In genomic region chr1:27727126-27727525, GRCh38 we compare ENCODE assay signal across 10 cellular contexts. TPM values are rescaled to one million over a fixed set of nuclear protein-coding genes. Genes with fewer than 3 reads are reported as not detected.
A peak's percentile ranks its signal among the peaks of the same experiment; 100 is the strongest.
DNase-seq lines count a peak whose midpoint lies in the region; ATAC-seq and TF ChIP-seq lines count a peak whose summit lies in the region.
"Had no signal": no experiment of that assay in that cellular context is flagged by ENCODE, and none has a peak within 500 bp of the region (broad histone marks: within the 10 kb centered on the region; RNA-seq: fewer than 3 reads in every experiment).

No MANE protein-coding gene starts in this region.

- WGBS in suprapubic skin = 56% methylated on average over 3 of the region's 3 CpGs

- no peaks in the 10 kb centered on the region for H3K27me3 ChIP-seq in suprapubic skin
- H3K27me3 ChIP-seq: left lung had no signal

- ATAC-seq in activated naive CD8-positive, alpha-beta T cell treated with anti-CD3 and anti-CD28 coated beads, Interleukin-2, amount 50 U/mL, for 24 hours = no peak
- no peak for ATAC-seq in GM18867 (IDR thresholded peaks at IDR 0.05; ENCODE audit: unreplicated experiment)
- ATAC-seq: left lung had no signal

- no peak overlapping the region for H3K27ac ChIP-seq in SK-N-MC
- peak overlapping the region; percentile 96 for H3K27ac ChIP-seq in suprapubic skin

- no peak for TF ChIP-seq POLR2A in suprapubic skin (IDR thresholded peaks at IDR 0.05)

- peak overlapping the region; percentile 51 for H3K9ac ChIP-seq in SK-N-MC (ENCODE audit: insufficient read length)

- H3K9me3 ChIP-seq in SK-N-MC (ENCODE audit: low read depth, low read length) (no peaks in the 10 kb centered on the region), suprapubic skin (no peaks in the 10 kb centered on the region)
- H3K9me3 ChIP-seq: left lung had no signal

- H3K27me3 Mint-ChIP-seq in activated naive CD8-positive, alpha-beta T cell = no peaks in the 10 kb centered on the region
- H3K27me3 Mint-ChIP-seq in activated naive CD8-positive, alpha-beta T cell treated with anti-CD3 and anti-CD28 coated beads, Interleukin-2, amount 50 U/mL, for 24 hours = no peaks in the 10 kb centered on the region

- H3K27ac Mint-ChIP-seq in activated naive CD8-positive, alpha-beta T cell = no peak overlapping the region
- no peak overlapping the region for H3K27ac Mint-ChIP-seq in activated naive CD8-positive, alpha-beta T cell treated with anti-CD3 and anti-CD28 coated beads, Interleukin-2, amount 50 U/mL, for 24 hours

- H3K4me1 ChIP-seq in suprapubic skin = peaks cover 24% of the 10 kb centered on the region

- peaks cover 3% of the 10 kb centered on the region for H3K36me3 Mint-ChIP-seq in activated naive CD8-positive, alpha-beta T cell
- H3K36me3 Mint-ChIP-seq in activated naive CD8-positive, alpha-beta T cell treated with anti-CD3 and anti-CD28 coated beads, Interleukin-2, amount 50 U/mL, for 24 hours (ENCODE audit: low read depth) = peaks cover 8% of the 10 kb centered on the region

- no peak for TF ChIP-seq EP300 in suprapubic skin (IDR thresholded peaks at IDR 0.05)

- H3K4me1 Mint-ChIP-seq in activated naive CD8-positive, alpha-beta T cell (ENCODE audit: low read depth) = peaks cover 24% of the 10 kb centered on the region
- H3K4me1 Mint-ChIP-seq in activated naive CD8-positive, alpha-beta T cell treated with anti-CD3 and anti-CD28 coated beads, Interleukin-2, amount 50 U/mL, for 24 hours = peaks cover 17% of the 10 kb centered on the region

- H3K36me3 ChIP-seq in SK-N-MC (ENCODE audit: insufficient read depth, low read length) (peaks cover 4% of the 10 kb centered on the region; the same call in 1 of the 2 replicates), suprapubic skin (peaks cover 18% of the 10 kb centered on the region)

- H3K4me3 ChIP-seq in SK-N-MC (peak overlapping the region; percentile 87; the same call in 1 of the 2 replicates), fibroblast of the aortic adventitia (ENCODE audit: low read depth, low read length) (peak overlapping the region; percentile 88), suprapubic skin (peak overlapping the region; percentile 99)

- DNase-seq in activated naive CD8-positive, alpha-beta T cell treated with anti-CD3 and anti-CD28 coated beads, Interleukin-2, amount 50 U/mL, for 24 hours = no peak
- DNase-seq in SK-N-MC (ENCODE audit: low read depth, low spot score) = no peak
- DNase-seq in fibroblast of the aortic adventitia (ENCODE audit: low read depth) = peak; percentile 58
- DNase-seq in suprapubic skin (ENCODE audit: low spot score in 2 of 2) = no peak
- no peak for DNase-seq in stimulated activated CD4-positive, alpha-beta T cell treated with anti-CD3 and anti-CD28 coated beads, Interleukin-1b, Interleukin-23, amount 100 ng/mL, for 48 hours
- no peak for DNase-seq in ureter (ENCODE audit: low spot score)
- DNase-seq: activated gamma-delta T cell, left lung had no signal

- TF ChIP-seq CTCF in fibroblast of the aortic adventitia (IDR thresholded peaks at IDR 0.05; ENCODE audit: insufficient read depth, low read length) = no peak
- no peak for TF ChIP-seq CTCF in suprapubic skin (IDR thresholded peaks at IDR 0.05)

- no peaks in the 10 kb centered on the region for H3K9me3 Mint-ChIP-seq in activated naive CD8-positive, alpha-beta T cell (ENCODE audit: low read depth)
- no peaks in the 10 kb centered on the region for H3K9me3 Mint-ChIP-seq in activated naive CD8-positive, alpha-beta T cell treated with anti-CD3 and anti-CD28 coated beads, Interleukin-2, amount 50 U/mL, for 24 hours

- H3K4me3 Mint-ChIP-seq in activated naive CD8-positive, alpha-beta T cell = peak overlapping the region; percentile 88
- no peak overlapping the region for H3K4me3 Mint-ChIP-seq in activated naive CD8-positive, alpha-beta T cell treated with anti-CD3 and anti-CD28 coated beads, Interleukin-2, amount 50 U/mL, for 24 hours

RNA-seq across cellular contexts. Expression of gene FAM76A, which starts 1.4 kb away (rescaled TPM):
- total RNA-seq in fibroblast of the aortic adventitia (ENCODE audit: low replicate concordance) = 15.6 and 21.1 TPM in 2 replicates
- 10 to 100 TPM; 17.6 to 28.8 (median 20.8) TPM for total RNA-seq in suprapubic skin
- total RNA-seq in ureter = 17.5 TPM

RNA-seq across cellular contexts. Expression of gene STX12, which starts 45.9 kb away (rescaled TPM):
- total RNA-seq in fibroblast of the aortic adventitia (ENCODE audit: low replicate concordance) = 57.6 and 79.6 TPM in 2 replicates
- total RNA-seq in suprapubic skin = 10 to 100 TPM; 54.8 to 81.5 (median 72.4) TPM
- total RNA-seq in ureter = 64.6 TPM

RNA-seq across cellular contexts. Expression of gene IFI6, which starts 55.1 kb away (rescaled TPM):
- total RNA-seq in fibroblast of the aortic adventitia (ENCODE audit: low replicate concordance) (64.7 and 194 TPM in 2 replicates), suprapubic skin (10 to 100 TPM in 1 of 4 donors, 1 to 10 TPM in 3; 6.3 to 31.4 (median 8.2) TPM), ureter (14.3 TPM)
